ENCODE assay signal across 8 cellular contexts in the genomic region with DNA sequence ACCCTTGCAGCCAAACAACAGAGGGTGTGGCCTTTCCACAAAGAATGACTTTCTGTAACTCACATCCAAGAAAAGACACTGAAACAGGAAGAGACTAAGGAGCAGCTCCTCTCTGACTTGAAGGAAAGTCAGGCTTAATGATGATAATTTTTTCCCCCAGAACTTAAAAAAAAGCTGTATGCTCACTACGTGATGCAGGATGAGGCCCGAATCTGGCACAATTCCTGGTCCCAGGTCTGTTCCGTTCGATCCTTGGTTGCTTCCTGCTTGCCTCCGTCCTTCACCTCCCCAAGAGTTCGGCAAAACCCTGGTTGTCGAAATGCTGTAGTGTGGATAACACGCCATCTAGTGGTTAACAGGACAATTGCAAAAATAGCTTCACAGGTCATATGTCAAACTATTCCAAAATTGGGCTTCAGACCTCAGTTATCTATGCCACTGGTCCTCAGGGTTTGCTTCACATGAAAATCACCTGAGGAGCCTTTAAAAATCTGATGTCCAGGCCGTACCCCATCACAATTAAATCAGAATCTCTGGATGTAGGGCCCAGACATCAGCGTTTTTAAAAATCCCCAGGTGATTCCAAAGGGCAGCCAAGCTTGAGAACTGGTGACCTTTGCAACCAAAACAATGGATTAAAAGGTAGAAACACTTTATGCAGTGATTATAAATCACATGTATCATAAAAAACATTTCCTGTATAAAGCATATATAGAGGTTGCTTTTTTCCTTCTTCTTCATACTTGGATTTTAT. TPM values are rescaled to one million over a fixed set of nuclear protein-coding genes. Genes with fewer than 3 reads are reported as not detected.
DNase-seq lines count a peak whose midpoint lies in the region; ATAC-seq and TF ChIP-seq lines count a peak whose summit lies in the region.

No MANE protein-coding gene starts in this region.

- no peaks in the 10 kb centered on the region for H3K9me3 ChIP-seq in iPS-15b (ENCODE audit: control insufficient read depth, insufficient read depth, low read length)
- no peaks in the 10 kb centered on the region for H3K9me3 ChIP-seq in sigmoid colon

- DNase-seq in A172 (ENCODE audit: low spot score) (peak; percentile 74), NCI-H1092 (lab: John Stamatoyannopoulos, UW) (peak; percentile 44), SKM-1 (lab: John Stamatoyannopoulos, UW; ENCODE audit: unreplicated experiment) (peak; percentile 67), sigmoid colon (peak; percentile 82)

- peaks cover 0 to 4% (median under 1%) of the 10 kb centered on the region in 5 experiments for H3K9me3 Mint-ChIP-seq in brain

- H3K27ac ChIP-seq in sigmoid colon: peak overlapping the region; percentile 48 to 61 (median 60)

- TF ChIP-seq CTCF in GM12872 (IDR thresholded peaks at IDR 0.05; ENCODE audit: insufficient read depth, low read depth, low read length) (peak; percentile 85), brain (conservative IDR thresholded peaks at IDR 0.05) (peak; percentile 78 to 85), sigmoid colon (IDR thresholded peaks at IDR 0.05) (peak; percentile 80 to 86 (median 82))

- no peaks in the 10 kb centered on the region for H3K36me3 Mint-ChIP-seq in brain

- no peak for TF ChIP-seq POLR2A in sigmoid colon (IDR thresholded peaks at IDR 0.05)

- H3K4me1 Mint-ChIP-seq in brain: peaks cover 16% of the 10 kb centered on the region

- H3K27me3 ChIP-seq in iPS-15b (ENCODE audit: control insufficient read depth, insufficient read depth, low read length) (no peaks in the 10 kb centered on the region), sigmoid colon (no peaks in the 10 kb centered on the region)

- peak overlapping the region; percentile 78 to 87 (median 80) for H3K4me3 Mint-ChIP-seq in brain

- peak; percentile 71 for ATAC-seq in HG02759 (IDR thresholded peaks at IDR 0.05; ENCODE audit: unreplicated experiment)

- peaks cover 2% of the 10 kb centered on the region for H3K4me1 ChIP-seq in iPS-15b (ENCODE audit: control insufficient read depth, insufficient read depth, low read length)
- no peaks in the 10 kb centered on the region for H3K4me1 ChIP-seq in sigmoid colon

- WGBS in sigmoid colon, 2 donors: 5 to 7% methylated on average over 10 of the region's 10 CpGs

- H3K36me3 ChIP-seq in iPS-15b (ENCODE audit: control insufficient read depth, insufficient read depth, low read length) (no peaks in the 10 kb centered on the region), sigmoid colon (no peaks in the 10 kb centered on the region)

- peak overlapping the region; percentile 20 for H3K4me3 ChIP-seq in iPS-15b (ENCODE audit: low read depth, low read length)
- peak overlapping the region in 3 of 4 donors; percentile 32 to 40 (median 37) for H3K4me3 ChIP-seq in sigmoid colon

- TF ChIP-seq EP300 in sigmoid colon (IDR thresholded peaks at IDR 0.05): no peak

- intact Hi-C loops in sigmoid colon (cut with DNase I): loop anchor here (2.0 kb wide), 2 partner anchors 558 to 634 kb away; no protein-coding TSS in a partner anchor

- H3K27me3 Mint-ChIP-seq in brain: peaks cover 4% of the 10 kb centered on the region

- H3K27ac Mint-ChIP-seq in brain: peak overlapping the region in 4 of 5 experiments; percentile 22 to 83 (median 55)

- no peak overlapping the region for H3K9ac ChIP-seq in iPS-15b (ENCODE audit: low read depth, low read length)

RNA-seq across cellular contexts. Expression of gene SYNM, which starts 28.1 kb away (rescaled TPM):
- 5.6 and 7.5 TPM in 2 replicates for total RNA-seq in A172 (2014; rRNA removed; shearing (Covaris generic))
- polyA plus RNA-seq in brain (ENCODE audit: insufficient read depth, low read depth, low replicate concordance): 20.2 TPM
- total RNA-seq in sigmoid colon: 1,000 to 10,000 TPM in 3 of 4 donors, 100 to 1,000 TPM in 1; 731 to 1,357 (median 1,117) TPM
- 10 to 100 TPM in 1 of 3 donors, 1 to 10 TPM in 1, under 1 TPM in 1; 0.69 to 31.9 (median 9.0) TPM for polyA plus RNA-seq in sigmoid colon

Comparison
In these comparisons a context has a peak if more than half of its experiments do, and no peak if none do; other contexts are left out.
1. Peak in every context shown above with its lines: DNase-seq, ATAC-seq, H3K4me3 ChIP-seq and H3K27ac ChIP-seq.
2. RNA of gene SYNM, which starts 28.1 kb away (total RNA-seq): 731 to 1,357 TPM in sigmoid colon; 5.6 to 7.5 TPM in A172; every median in the first group is over 10 times any median in the second.